In the genomic region with DNA sequence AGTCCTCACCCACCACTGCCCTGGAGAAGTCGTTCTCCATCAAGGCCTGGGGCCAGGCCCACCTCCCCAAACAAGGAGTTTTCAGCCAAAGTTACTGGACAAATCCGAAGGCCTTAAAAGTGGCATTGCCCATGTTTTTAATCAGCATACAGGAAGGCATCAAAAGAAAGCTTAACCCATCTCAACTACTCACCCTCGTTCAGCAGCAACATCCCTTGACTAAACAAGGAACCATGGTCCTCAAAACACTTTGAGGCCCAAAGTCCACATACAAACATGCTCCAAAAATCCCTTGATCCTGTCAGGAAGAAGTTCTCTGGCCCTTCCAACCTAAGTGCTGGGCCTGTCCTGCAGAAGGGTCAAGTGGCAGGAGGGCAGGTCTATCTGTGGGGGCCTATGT, we compare ENCODE assay signal across 1 cellular context.
TF ChIP-seq lines count a peak whose summit lies in the region.

No MANE protein-coding gene starts in this region.

TF ChIP-seq in H1, 55 proteins besides CTCF, POLR2A, EP300 and RAD21:
- TF ChIP-seq, protein P1, sequence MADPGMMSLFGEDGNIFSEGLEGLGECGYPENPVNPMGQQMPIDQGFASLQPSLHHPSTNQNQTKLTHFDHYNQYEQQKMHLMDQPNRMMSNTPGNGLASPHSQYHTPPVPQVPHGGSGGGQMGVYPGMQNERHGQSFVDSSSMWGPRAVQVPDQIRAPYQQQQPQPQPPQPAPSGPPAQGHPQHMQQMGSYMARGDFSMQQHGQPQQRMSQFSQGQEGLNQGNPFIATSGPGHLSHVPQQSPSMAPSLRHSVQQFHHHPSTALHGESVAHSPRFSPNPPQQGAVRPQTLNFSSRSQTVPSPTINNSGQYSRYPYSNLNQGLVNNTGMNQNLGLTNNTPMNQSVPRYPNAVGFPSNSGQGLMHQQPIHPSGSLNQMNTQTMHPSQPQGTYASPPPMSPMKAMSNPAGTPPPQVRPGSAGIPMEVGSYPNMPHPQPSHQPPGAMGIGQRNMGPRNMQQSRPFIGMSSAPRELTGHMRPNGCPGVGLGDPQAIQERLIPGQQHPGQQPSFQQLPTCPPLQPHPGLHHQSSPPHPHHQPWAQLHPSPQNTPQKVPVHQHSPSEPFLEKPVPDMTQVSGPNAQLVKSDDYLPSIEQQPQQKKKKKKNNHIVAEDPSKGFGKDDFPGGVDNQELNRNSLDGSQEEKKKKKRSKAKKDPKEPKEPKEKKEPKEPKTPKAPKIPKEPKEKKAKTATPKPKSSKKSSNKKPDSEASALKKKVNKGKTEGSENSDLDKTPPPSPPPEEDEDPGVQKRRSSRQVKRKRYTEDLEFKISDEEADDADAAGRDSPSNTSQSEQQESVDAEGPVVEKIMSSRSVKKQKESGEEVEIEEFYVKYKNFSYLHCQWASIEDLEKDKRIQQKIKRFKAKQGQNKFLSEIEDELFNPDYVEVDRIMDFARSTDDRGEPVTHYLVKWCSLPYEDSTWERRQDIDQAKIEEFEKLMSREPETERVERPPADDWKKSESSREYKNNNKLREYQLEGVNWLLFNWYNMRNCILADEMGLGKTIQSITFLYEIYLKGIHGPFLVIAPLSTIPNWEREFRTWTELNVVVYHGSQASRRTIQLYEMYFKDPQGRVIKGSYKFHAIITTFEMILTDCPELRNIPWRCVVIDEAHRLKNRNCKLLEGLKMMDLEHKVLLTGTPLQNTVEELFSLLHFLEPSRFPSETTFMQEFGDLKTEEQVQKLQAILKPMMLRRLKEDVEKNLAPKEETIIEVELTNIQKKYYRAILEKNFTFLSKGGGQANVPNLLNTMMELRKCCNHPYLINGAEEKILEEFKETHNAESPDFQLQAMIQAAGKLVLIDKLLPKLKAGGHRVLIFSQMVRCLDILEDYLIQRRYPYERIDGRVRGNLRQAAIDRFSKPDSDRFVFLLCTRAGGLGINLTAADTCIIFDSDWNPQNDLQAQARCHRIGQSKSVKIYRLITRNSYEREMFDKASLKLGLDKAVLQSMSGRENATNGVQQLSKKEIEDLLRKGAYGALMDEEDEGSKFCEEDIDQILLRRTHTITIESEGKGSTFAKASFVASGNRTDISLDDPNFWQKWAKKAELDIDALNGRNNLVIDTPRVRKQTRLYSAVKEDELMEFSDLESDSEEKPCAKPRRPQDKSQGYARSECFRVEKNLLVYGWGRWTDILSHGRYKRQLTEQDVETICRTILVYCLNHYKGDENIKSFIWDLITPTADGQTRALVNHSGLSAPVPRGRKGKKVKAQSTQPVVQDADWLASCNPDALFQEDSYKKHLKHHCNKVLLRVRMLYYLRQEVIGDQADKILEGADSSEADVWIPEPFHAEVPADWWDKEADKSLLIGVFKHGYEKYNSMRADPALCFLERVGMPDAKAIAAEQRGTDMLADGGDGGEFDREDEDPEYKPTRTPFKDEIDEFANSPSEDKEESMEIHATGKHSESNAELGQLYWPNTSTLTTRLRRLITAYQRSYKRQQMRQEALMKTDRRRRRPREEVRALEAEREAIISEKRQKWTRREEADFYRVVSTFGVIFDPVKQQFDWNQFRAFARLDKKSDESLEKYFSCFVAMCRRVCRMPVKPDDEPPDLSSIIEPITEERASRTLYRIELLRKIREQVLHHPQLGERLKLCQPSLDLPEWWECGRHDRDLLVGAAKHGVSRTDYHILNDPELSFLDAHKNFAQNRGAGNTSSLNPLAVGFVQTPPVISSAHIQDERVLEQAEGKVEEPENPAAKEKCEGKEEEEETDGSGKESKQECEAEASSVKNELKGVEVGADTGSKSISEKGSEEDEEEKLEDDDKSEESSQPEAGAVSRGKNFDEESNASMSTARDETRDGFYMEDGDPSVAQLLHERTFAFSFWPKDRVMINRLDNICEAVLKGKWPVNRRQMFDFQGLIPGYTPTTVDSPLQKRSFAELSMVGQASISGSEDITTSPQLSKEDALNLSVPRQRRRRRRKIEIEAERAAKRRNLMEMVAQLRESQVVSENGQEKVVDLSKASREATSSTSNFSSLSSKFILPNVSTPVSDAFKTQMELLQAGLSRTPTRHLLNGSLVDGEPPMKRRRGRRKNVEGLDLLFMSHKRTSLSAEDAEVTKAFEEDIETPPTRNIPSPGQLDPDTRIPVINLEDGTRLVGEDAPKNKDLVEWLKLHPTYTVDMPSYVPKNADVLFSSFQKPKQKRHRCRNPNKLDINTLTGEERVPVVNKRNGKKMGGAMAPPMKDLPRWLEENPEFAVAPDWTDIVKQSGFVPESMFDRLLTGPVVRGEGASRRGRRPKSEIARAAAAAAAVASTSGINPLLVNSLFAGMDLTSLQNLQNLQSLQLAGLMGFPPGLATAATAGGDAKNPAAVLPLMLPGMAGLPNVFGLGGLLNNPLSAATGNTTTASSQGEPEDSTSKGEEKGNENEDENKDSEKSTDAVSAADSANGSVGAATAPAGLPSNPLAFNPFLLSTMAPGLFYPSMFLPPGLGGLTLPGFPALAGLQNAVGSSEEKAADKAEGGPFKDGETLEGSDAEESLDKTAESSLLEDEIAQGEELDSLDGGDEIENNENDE (IDR thresholded peaks at IDR 0.05; ENCODE audit: insufficient replicate concordance, low read length), result no peak
- TF ChIP-seq JUN (IDR thresholded peaks at IDR 0.05; ENCODE audit: low read depth, low read length) (no peak), YY1 (IDR thresholded peaks at IDR 0.05; ENCODE audit: low read depth, low read length) (no peak), FOSL1 (IDR thresholded peaks at IDR 0.05; ENCODE audit: insufficient read depth, low read depth, low read length) (no peak), CHD2 (IDR thresholded peaks at IDR 0.05; ENCODE audit: low read length) (no peak), BACH1 (IDR thresholded peaks at IDR 0.05; ENCODE audit: low read length) (no peak), SP2 (IDR thresholded peaks at IDR 0.05; ENCODE audit: low read length) (no peak), POLR2AphosphoS5 (IDR thresholded peaks at IDR 0.05; ENCODE audit: low read depth, low read length) (no peak), TCF12 (IDR thresholded peaks at IDR 0.05; ENCODE audit: low read depth, low read length) (no peak)
- TF ChIP-seq, protein P2, sequence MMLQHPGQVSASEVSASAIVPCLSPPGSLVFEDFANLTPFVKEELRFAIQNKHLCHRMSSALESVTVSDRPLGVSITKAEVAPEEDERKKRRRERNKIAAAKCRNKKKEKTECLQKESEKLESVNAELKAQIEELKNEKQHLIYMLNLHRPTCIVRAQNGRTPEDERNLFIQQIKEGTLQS (IDR thresholded peaks at IDR 0.05; ENCODE audit: insufficient read depth, low read depth, low read length), result no peak
TF ChIP-seq in H1: peak in this region for 0.
